ENCODE assay signal across 16 cellular contexts in genomic region chr1:61187380-61188086, GRCh38.
A peak's percentile ranks its signal among the peaks of the same experiment; 100 is the strongest.
DNase-seq lines count a peak whose midpoint lies in the region; ATAC-seq and TF ChIP-seq lines count a peak whose summit lies in the region.
"Had no signal": no experiment of that assay in that cellular context is flagged by ENCODE, and none has a peak within 500 bp of the region (broad histone marks: within the 10 kb centered on the region; RNA-seq: fewer than 3 reads in every experiment).

No MANE protein-coding gene starts in this region.

- H3K36me3 ChIP-seq in left ventricle myocardium inferior (no peaks in the 10 kb centered on the region), esophagus squamous epithelium (no peaks in the 10 kb centered on the region), psoas muscle (ENCODE audit: insufficient read depth in 1 of 2, low read depth in 1 of 2) (no peaks in the 10 kb centered on the region), tibial nerve (no peaks in the 10 kb centered on the region)
- H3K36me3 ChIP-seq: BLaER1 had no signal

- H3K4me3 ChIP-seq in left ventricle myocardium inferior, result no peak overlapping the region
- no peak overlapping the region for H3K4me3 ChIP-seq in esophagus squamous epithelium
- H3K4me3 ChIP-seq in psoas muscle, result peak overlapping the region; percentile 32
- no peak overlapping the region for H3K4me3 ChIP-seq in tibial nerve
- H3K4me3 ChIP-seq: BLaER1 had no signal

- intact Hi-C loops in left ventricle myocardium inferior (cut with micrococcal nuclease), result loop anchor here (10.0 kb wide), 2 partner anchors 133 to 267 kb away; no protein-coding TSS in a partner anchor
- intact Hi-C loops in left ventricle myocardium superior (cut with micrococcal nuclease), result no loop called here
- intact Hi-C loops in esophagus squamous epithelium (cut with DNase I), result no loop called here
- intact Hi-C loops in psoas muscle (cut with DNase I), result loop anchor here (2.0 to 10.0 kb wide), 5 partner anchors 35 to 265 kb away; no protein-coding TSS in a partner anchor

- peak overlapping the region; percentile 93 for H3K27ac ChIP-seq in left ventricle myocardium inferior (replicated peaks)
- peak overlapping the region in 3 of 4 donors; percentile 36 to 65 (median 46) for H3K27ac ChIP-seq in esophagus squamous epithelium
- H3K27ac ChIP-seq in psoas muscle, result peak overlapping the region; percentile 94
- peak overlapping the region; percentile 10 to 85 (median 68) for H3K27ac ChIP-seq in tibial nerve
- H3K27ac ChIP-seq: BLaER1 had no signal

- DNase-seq in left ventricle myocardium inferior (no peak), left ventricle myocardium superior (no peak), esophagus squamous epithelium (lab: John Stamatoyannopoulos, UW) (no peak), psoas muscle (no peak), tibial nerve (ENCODE audit: low spot score in 2 of 2) (no peak), ecto neural progenitor cell (ENCODE audit: low spot score) (no peak)
- DNase-seq: activated CD4-positive, alpha-beta T cell treated with anti-CD3 and anti-CD28 coated beads for 4 hours; islet precursor cell; NCI-H1105; nephron progenitor cell; stimulated activated CD4-positive, alpha-beta T cell treated with anti-CD3 and anti-CD28 coated beads, Interleukin-15, amount 100 ng/mL, for 24 hours; SW 1271 had no signal

- no peak for TF ChIP-seq POLR2A in esophagus squamous epithelium (IDR thresholded peaks at IDR 0.05)
- no peak for TF ChIP-seq POLR2A in tibial nerve (IDR thresholded peaks at IDR 0.05)

- ATAC-seq in left ventricle myocardium superior (no peak), psoas muscle (no peak), GM21737 (IDR thresholded peaks at IDR 0.05; ENCODE audit: unreplicated experiment) (no peak), HG02973 (IDR thresholded peaks at IDR 0.05; ENCODE audit: unreplicated experiment) (no peak)
- ATAC-seq: esophagus mucosa had no signal

- H3K4me1 ChIP-seq in left ventricle myocardium inferior (peaks cover 94% of the 10 kb centered on the region), esophagus squamous epithelium (peaks cover 22 to 80% (median 39%) of the 10 kb centered on the region in 3 donors), psoas muscle (peaks cover 67% of the 10 kb centered on the region), tibial nerve (peaks cover 0 to 80% (median 34%) of the 10 kb centered on the region in 4 donors)
- H3K4me1 ChIP-seq: BLaER1 had no signal

- 82% methylated on average over 7 to 8 of the region's 10 CpGs for WGBS in esophagus squamous epithelium, 2 donors
- 60 to 81% (median 67%) methylated on average over 10 of the region's 10 CpGs for WGBS in psoas muscle, 3 donors
- 64 to 65% methylated on average over 10 of the region's 10 CpGs for WGBS in tibial nerve, 2 donors

- TF ChIP-seq CTCF in left ventricle myocardium inferior (IDR thresholded peaks at IDR 0.05; ENCODE audit: borderline replicate concordance) (no peak), esophagus squamous epithelium (IDR thresholded peaks at IDR 0.05) (no peak), psoas muscle (IDR thresholded peaks at IDR 0.05) (no peak), tibial nerve (IDR thresholded peaks at IDR 0.05) (no peak)

- no peak for TF ChIP-seq EP300 in tibial nerve (IDR thresholded peaks at IDR 0.05)

- no peaks in the 10 kb centered on the region for H3K27me3 ChIP-seq in left ventricle myocardium inferior (ENCODE audit: low read depth)
- no peaks in the 10 kb centered on the region for H3K27me3 ChIP-seq in esophagus squamous epithelium
- no peaks in the 10 kb centered on the region for H3K27me3 ChIP-seq in psoas muscle (ENCODE audit: insufficient read depth in 3 of 3, low read length in 2 of 3)
- H3K27me3 ChIP-seq in tibial nerve, result no peaks in the 10 kb centered on the region
- H3K27me3 ChIP-seq: BLaER1 had no signal

- no peaks in the 10 kb centered on the region for H3K9me3 ChIP-seq in left ventricle myocardium inferior (replicated peaks)
- H3K9me3 ChIP-seq in esophagus squamous epithelium, result no peaks in the 10 kb centered on the region
- no peaks in the 10 kb centered on the region for H3K9me3 ChIP-seq in psoas muscle
- H3K9me3 ChIP-seq in tibial nerve, result no peaks in the 10 kb centered on the region
- H3K9me3 ChIP-seq: BLaER1 had no signal

Comparison
In these comparisons a context has a peak if more than half of its experiments do, and no peak if none do; other contexts are left out.
1. intact Hi-C loops: an anchor here in left ventricle myocardium inferior (10.0 kb wide) and psoas muscle (2.0 to 10.0 kb wide); none called in left ventricle myocardium superior and esophagus squamous epithelium.